Comparison of ENCODE assay signal across 11 cellular contexts in genomic region chr19:19120308-19121156, GRCh38. TPM values are rescaled to one million over a fixed set of nuclear protein-coding genes. Genes with fewer than 3 reads are reported as not detected.
A peak's percentile ranks its signal among the peaks of the same experiment; 100 is the strongest.
DNase-seq lines count a peak whose midpoint lies in the region; ATAC-seq and TF ChIP-seq lines count a peak whose summit lies in the region.
"Had no signal": no experiment of that assay in that cellular context is flagged by ENCODE, and none has a peak within 500 bp of the region (broad histone marks: within the 10 kb centered on the region; RNA-seq: fewer than 3 reads in every experiment).

No MANE protein-coding gene starts in this region.

- H3K9ac ChIP-seq in SK-N-SH (no peak overlapping the region), smooth muscle cell (ENCODE audit: low read depth) (no peak overlapping the region)
- H3K9ac ChIP-seq: BLaER1 had no signal

- no peaks in the 10 kb centered on the region for H3K4me1 ChIP-seq in SK-N-SH (ENCODE audit: control insufficient read depth in 1 of 2, insufficient read depth in 2 of 2, low read depth in 1 of 2, low read length in 1 of 2)
- H3K4me1 ChIP-seq in smooth muscle cell (ENCODE audit: low read depth), result no peaks in the 10 kb centered on the region
- H3K4me1 ChIP-seq: BLaER1 had no signal

- WGBS in SK-N-SH (ENCODE audit: low lambda C conversion rate), result 97% methylated on average over 25 of the region's 34 CpGs
- WGBS in smooth muscle cell (ENCODE audit: low lambda C conversion rate), result 54% methylated on average over 30 of the region's 34 CpGs

- CTCF ChIA-PET in SK-N-SH (lab: Yijun Ruan, JAX), result interaction anchor here (1.1 to 2.0 kb wide), 2 partner anchors 9 to 26 kb away, joined by 3 to 8 read pairs; no protein-coding TSS in a partner anchor

- H3K4me2 ChIP-seq in SK-N-SH (no peak overlapping the region), smooth muscle cell (peak overlapping the region; percentile 13)
- H3K4me2 ChIP-seq: BLaER1 had no signal

- POLR2A ChIA-PET in SK-N-SH (lab: Yijun Ruan, JAX), result no interaction called here

- H3K9me3 ChIP-seq in SK-N-SH (peaks cover 4% of the 10 kb centered on the region; the same call in 1 of the 2 replicates), smooth muscle cell (replicated peaks; ENCODE audit: low read depth) (no peaks in the 10 kb centered on the region)

- ATAC-seq in GM18861 (IDR thresholded peaks at IDR 0.05; ENCODE audit: unreplicated experiment), result no peak

- H3K27ac ChIP-seq in SK-N-SH (ENCODE audit: low read depth in 2 of 2, low read length in 1 of 2) (no peak overlapping the region), smooth muscle cell (ENCODE audit: low read depth) (no peak overlapping the region), dorsolateral prefrontal cortex (no peak overlapping the region)
- H3K27ac ChIP-seq: BLaER1 had no signal

- no peaks in the 10 kb centered on the region for H3K9me2 ChIP-seq in SK-N-SH

- H3K79me2 ChIP-seq in SK-N-SH (ENCODE audit: insufficient read depth), result no peaks in the 10 kb centered on the region
- H3K79me2 ChIP-seq in smooth muscle cell (ENCODE audit: low read depth), result no peaks in the 10 kb centered on the region

- peaks cover 0 to 4% of the 10 kb centered on the region in 2 experiments for H3K36me3 ChIP-seq in SK-N-SH (replicated peaks in 1 of 2; ENCODE audit: control insufficient read depth in 1 of 2, insufficient read depth in 2 of 2, low read length in 1 of 2)
- peaks cover 9% of the 10 kb centered on the region for H3K36me3 ChIP-seq in smooth muscle cell (ENCODE audit: low read depth)

- H3K4me3 ChIP-seq in SK-N-SH (ENCODE audit: low read depth in 2 of 2, low read length in 1 of 2) (no peak overlapping the region), smooth muscle cell (no peak overlapping the region), dorsolateral prefrontal cortex (no peak overlapping the region)
- H3K4me3 ChIP-seq: BLaER1 had no signal

- TF ChIP-seq CTCF in SK-N-SH (IDR thresholded peaks at IDR 0.05) (no peak), smooth muscle cell (IDR thresholded peaks at IDR 0.05; ENCODE audit: borderline replicate concordance, insufficient read depth, poor library complexity, severe bottlenecking) (no peak), dorsolateral prefrontal cortex (IDR thresholded peaks at IDR 0.05 in 54 of 56, conservative IDR thresholded peaks at IDR 0.05 in 2 of 56; ENCODE audit: low read depth in 1 of 56, partially characterized antibody in 56 of 56) (no peak)

- H4K20me1 ChIP-seq in SK-N-SH (ENCODE audit: insufficient read depth) (no peaks in the 10 kb centered on the region), smooth muscle cell (ENCODE audit: low read depth) (no peaks in the 10 kb centered on the region)
- H4K20me1 ChIP-seq: BLaER1 had no signal

- no peak for TF ChIP-seq EP300 in SK-N-SH (IDR thresholded peaks at IDR 0.05; ENCODE audit: borderline replicate concordance in 1 of 2, low read depth in 1 of 2, low read length in 1 of 2)

- H3K27me3 ChIP-seq in SK-N-SH (ENCODE audit: insufficient read depth), result no peaks in the 10 kb centered on the region
- H3K27me3 ChIP-seq in smooth muscle cell (ENCODE audit: low read depth), result no peaks in the 10 kb centered on the region
- no peaks in the 10 kb centered on the region for H3K27me3 ChIP-seq in dorsolateral prefrontal cortex
- H3K27me3 ChIP-seq: BLaER1 had no signal

- TF ChIP-seq RAD21 in SK-N-SH (IDR thresholded peaks at IDR 0.05; ENCODE audit: low read length), result no peak

- intact Hi-C loops in head of caudate nucleus (cut with DNase I), result no loop called here
- intact Hi-C loops in dorsolateral prefrontal cortex (cut with DNase I), result no loop called here

- H3F3A ChIP-seq in SK-N-SH (replicated peaks; ENCODE audit: insufficient read depth), result no peaks in the 10 kb centered on the region
- no peaks in the 10 kb centered on the region for H3F3A ChIP-seq in smooth muscle cell (ENCODE audit: low read depth)

- DNase-seq in NCI-H748 (lab: John Stamatoyannopoulos, UW; ENCODE audit: unreplicated experiment), result peak; percentile 18
- no peak for DNase-seq in NCI-H748 treated with DMSO at 0.1 percent for 48 hours (lab: John Stamatoyannopoulos, UW)
- peak; percentile 81 for DNase-seq in SK-N-SH
- DNase-seq in head of caudate nucleus, result peak in 36 of 42 donors; percentile 24 to 81 (median 53)
- peak; percentile 16 for DNase-seq in smooth muscle cell (lab: John Stamatoyannopoulos, UW; ENCODE audit: unreplicated experiment)
- DNase-seq in dorsolateral prefrontal cortex, result no peak
- DNase-seq in midbrain (lab: John Stamatoyannopoulos, UW), result no peak
- DNase-seq: NCI-H1930 had no signal

- H2AFZ ChIP-seq in SK-N-SH (ENCODE audit: low read depth) (no peak overlapping the region), smooth muscle cell (ENCODE audit: low read depth) (no peak overlapping the region)

TF ChIP-seq in SK-N-SH, 30 proteins besides CTCF, POLR2A, EP300 and RAD21:
- TF ChIP-seq FOSL2 (IDR thresholded peaks at IDR 0.05; ENCODE audit: borderline replicate concordance, low read depth) (no peak), RXRA (IDR thresholded peaks at IDR 0.05; ENCODE audit: borderline replicate concordance, low read depth) (no peak), GABPA (IDR thresholded peaks at IDR 0.05; ENCODE audit: low read depth) (no peak), MEF2A (IDR thresholded peaks at IDR 0.05; ENCODE audit: borderline replicate concordance, low read depth) (no peak), PBX3 (IDR thresholded peaks at IDR 0.05) (no peak), CHD2 (IDR thresholded peaks at IDR 0.05; ENCODE audit: low read length, partially characterized antibody) (no peak), IRF3 (IDR thresholded peaks at IDR 0.05; ENCODE audit: low read depth, low read length) (no peak), GATA2 (CRISPR knock-in tag; IDR thresholded peaks at IDR 0.05) (no peak), TAF1 (IDR thresholded peaks at IDR 0.05; ENCODE audit: borderline replicate concordance, low read depth, low read length) (no peak)

RNA-seq across cellular contexts. Expression of gene TMEM161A, which starts 17.7 kb away (rescaled TPM):
- polyA plus RNA-seq in SK-N-SH (2012; rRNA removed), result 37.8 and 39.3 TPM in 2 replicates
- 10.0 and 16.7 TPM in 2 replicates for polyA plus RNA-seq in SK-N-SH (2012; cell fraction: cytosol; rRNA removed)
- polyA plus RNA-seq in SK-N-SH (2012; cell fraction: nucleus; rRNA removed), result 109 and 145 TPM in 2 replicates
- total RNA-seq in smooth muscle cell, result 20.3 and 30.3 TPM in 2 replicates
- polyA plus RNA-seq in smooth muscle cell, result 40.6 and 47.8 TPM in 2 replicates
- 10 to 100 TPM; 14.9 to 46.0 (median 24.7) TPM for total RNA-seq in dorsolateral prefrontal cortex

RNA-seq across cellular contexts. Expression of gene MEF2B, which starts 49.5 kb away (rescaled TPM):
- polyA plus RNA-seq in SK-N-SH (2012; rRNA removed) (1.0 and 1.1 TPM in 2 replicates), smooth muscle cell (2.9 and 4.4 TPM in 2 replicates)
- polyA plus RNA-seq in SK-N-SH (2012; cell fraction: cytosol; rRNA removed), result 0.40 and 0.55 TPM in 2 replicates
- polyA plus RNA-seq in SK-N-SH (2012; cell fraction: nucleus; rRNA removed), result 4.3 and 4.6 TPM in 2 replicates
- total RNA-seq in smooth muscle cell (0.40 TPM in 1 of 2 replicates, not detected in the other), dorsolateral prefrontal cortex (1 to 10 TPM in 82 of 120 experiments, under 1 TPM in 28, not detected in 10; 0.33 to 5.3 (median 1.9) TPM)
- total RNA-seq: dermis microvascular lymphatic vessel endothelial cell had no signal

RNA-seq across cellular contexts. Expression of gene SLC25A42, which starts 56.7 kb away (rescaled TPM):
- polyA plus RNA-seq in SK-N-SH (2012; rRNA removed), result 4.3 and 6.1 TPM in 2 replicates
- 2.8 and 4.3 TPM in 2 replicates for polyA plus RNA-seq in SK-N-SH (2012; cell fraction: cytosol; rRNA removed)
- polyA plus RNA-seq in SK-N-SH (2012; cell fraction: nucleus; rRNA removed), result 16.9 and 18.8 TPM in 2 replicates
- 8.1 and 11.8 TPM in 2 replicates for total RNA-seq in smooth muscle cell
- 14.4 and 18.9 TPM in 2 replicates for polyA plus RNA-seq in smooth muscle cell
- total RNA-seq in dorsolateral prefrontal cortex, result 10 to 100 TPM; 17.0 to 52.0 (median 27.3) TPM

Comparison
In these comparisons a context has a peak if more than half of its experiments do, and no peak if none do; other contexts are left out.
1. DNase-seq: peak in NCI-H748 (single experiment), SK-N-SH (single experiment), head of caudate nucleus (36 of 42) and smooth muscle cell (single experiment); none in NCI-H748 treated with DMSO at 0.1 percent for 48 hours (single experiment), dorsolateral prefrontal cortex (0 of 10) and midbrain (single experiment).